Comparison of ENCODE assay signal across 19 cellular contexts in the genomic region with DNA sequence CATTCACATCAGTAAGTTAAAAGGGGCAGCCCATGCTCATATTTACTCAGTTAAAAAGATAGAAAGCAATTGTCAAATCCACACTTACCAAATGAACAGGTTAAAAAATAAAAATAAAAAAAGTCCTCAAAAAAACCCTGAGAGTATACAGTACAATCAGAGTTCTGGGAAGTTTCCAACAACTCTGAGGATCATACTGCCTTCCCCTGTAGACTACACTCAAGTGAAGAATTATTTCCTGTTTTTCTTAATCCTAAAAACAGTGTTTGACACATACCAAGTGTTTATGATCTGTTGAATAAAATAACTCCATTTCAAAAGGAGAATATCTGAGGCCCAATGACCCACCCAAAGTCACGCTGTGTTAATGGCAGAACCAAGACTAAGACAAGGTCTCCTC.
A peak's percentile ranks its signal among the peaks of the same experiment; 100 is the strongest.
DNase-seq lines count a peak whose midpoint lies in the region; ATAC-seq and TF ChIP-seq lines count a peak whose summit lies in the region.
"Had no signal": no experiment of that assay in that cellular context is flagged by ENCODE, and none has a peak within 500 bp of the region (broad histone marks: within the 10 kb centered on the region; RNA-seq: fewer than 3 reads in every experiment).

No MANE protein-coding gene starts in this region.

- H3K27me3 ChIP-seq in A673 (replicated peaks; ENCODE audit: insufficient read depth, low read depth, low read length, poor library complexity) (no peaks in the 10 kb centered on the region), uterus (no peaks in the 10 kb centered on the region), Caco-2 (replicated peaks; ENCODE audit: control insufficient read depth, insufficient read depth, low read length) (no peaks in the 10 kb centered on the region)
- no peaks in the 10 kb centered on the region for H3K27me3 ChIP-seq in CD4-positive, CD25-positive, alpha-beta regulatory T cell (ENCODE audit: control insufficient read depth, insufficient read depth, low read length)
- H3K27me3 ChIP-seq: BLaER1 had no signal

- H3K27ac Mint-ChIP-seq in CD4-positive, CD25-positive, alpha-beta regulatory T cell: peak overlapping the region in 2 of 3 donors; percentile 20 to 21
- peak overlapping the region; percentile 19 for H3K27ac Mint-ChIP-seq in neural crest cell (ENCODE audit: unreplicated experiment)
- H3K27ac Mint-ChIP-seq in nephron progenitor cell: no peak overlapping the region
- H3K27ac Mint-ChIP-seq in Caco-2 (ENCODE audit: unreplicated experiment): no peak overlapping the region
- H3K27ac Mint-ChIP-seq: B cell; CD4-positive, alpha-beta T cell; HFFc6 had no signal

- H3K4me1 ChIP-seq in A673 (ENCODE audit: insufficient read depth, low read length, poor library complexity, severe bottlenecking): peaks cover 7% of the 10 kb centered on the region
- H3K4me1 ChIP-seq in CD4-positive, CD25-positive, alpha-beta regulatory T cell (ENCODE audit: control insufficient read depth, insufficient read depth, low read length, poor library complexity, severe bottlenecking): no peaks in the 10 kb centered on the region
- no peaks in the 10 kb centered on the region for H3K4me1 ChIP-seq in uterus
- H3K4me1 ChIP-seq in Caco-2: no peaks in the 10 kb centered on the region
- H3K4me1 ChIP-seq: BLaER1, HAP-1 had no signal

- ATAC-seq in CD4-positive, CD25-positive, alpha-beta regulatory T cell (ENCODE audit: low read depth in 2 of 2): no peak

- no peaks in the 10 kb centered on the region for H3K9me3 Mint-ChIP-seq in CD4-positive, CD25-positive, alpha-beta regulatory T cell
- H3K9me3 Mint-ChIP-seq in neural crest cell (no peaks in the 10 kb centered on the region), nephron progenitor cell (no peaks in the 10 kb centered on the region), Caco-2 (ENCODE audit: unreplicated experiment) (no peaks in the 10 kb centered on the region)
- H3K9me3 Mint-ChIP-seq: CD4-positive, alpha-beta T cell; CD8-positive, alpha-beta memory T cell; HFFc6 had no signal

- no peak overlapping the region for H3K27ac ChIP-seq in A673 (ENCODE audit: low read depth, low read length, poor library complexity, severe bottlenecking)
- no peak overlapping the region for H3K27ac ChIP-seq in CD4-positive, CD25-positive, alpha-beta regulatory T cell (ENCODE audit: insufficient read depth, low read length, poor library complexity, severe bottlenecking)
- H3K27ac ChIP-seq in uterus: no peak overlapping the region
- H3K27ac ChIP-seq: BLaER1, C4-2B had no signal

- H3K4me3 ChIP-seq in A673 (ENCODE audit: low read depth, low read length, poor library complexity, severe bottlenecking) (no peak overlapping the region), uterus (no peak overlapping the region), Caco-2 (ENCODE audit: low read depth, low read length) (no peak overlapping the region)
- H3K4me3 ChIP-seq in CD4-positive, CD25-positive, alpha-beta regulatory T cell (ENCODE audit: low read depth, low read length): no peak overlapping the region
- H3K4me3 ChIP-seq: BLaER1, HAP-1 had no signal

- CTCF ChIA-PET in A673 (lab: Charles Lee): interaction anchor here (0.6 kb wide), 1 partner anchor 320 kb away, joined by 3 read pairs; no protein-coding TSS in a partner anchor
- CTCF ChIA-PET in Caco-2 (lab: Charles Lee): no interaction called here

- H3K4me3 Mint-ChIP-seq in CD4-positive, CD25-positive, alpha-beta regulatory T cell: no peak overlapping the region
- H3K4me3 Mint-ChIP-seq in neural crest cell: no peak overlapping the region
- no peak overlapping the region for H3K4me3 Mint-ChIP-seq in nephron progenitor cell
- H3K4me3 Mint-ChIP-seq in Caco-2 (ENCODE audit: unreplicated experiment): no peak overlapping the region
- H3K4me3 Mint-ChIP-seq: B cell; CD4-positive, alpha-beta T cell; CD8-positive, alpha-beta memory T cell; HFFc6 had no signal

- BruUV-seq in A673 (replicated peaks; lab: Mats Ljungman, UMichigan): no TSS peak
- BruUV-seq in Caco-2 (replicated peaks; lab: Mats Ljungman, UMichigan): no TSS peak

- H3K36me3 ChIP-seq in A673 (ENCODE audit: insufficient read depth, low read length, poor library complexity, severe bottlenecking) (peaks cover 23% of the 10 kb centered on the region), uterus (no peaks in the 10 kb centered on the region), Caco-2 (ENCODE audit: control insufficient read depth, insufficient read depth, low read length) (no peaks in the 10 kb centered on the region)
- H3K36me3 ChIP-seq in CD4-positive, CD25-positive, alpha-beta regulatory T cell (ENCODE audit: control insufficient read depth, insufficient read depth, low read length): peaks cover 35% of the 10 kb centered on the region

- intact Hi-C loops in A673 (cut with micrococcal nuclease; ENCODE audit: unreplicated experiment) (no loop called here), uterus (cut with DNase I; ENCODE audit: low total_unique reads) (no loop called here), Caco-2 (cut with micrococcal nuclease; ENCODE audit: unreplicated experiment) (no loop called here)

- POLR2A ChIA-PET in A673 (lab: Charles Lee; ENCODE audit: low non-redundant PET) (no interaction called here), Caco-2 (lab: Charles Lee) (no interaction called here)

- no peak for TF ChIP-seq POLR2A in uterus (IDR thresholded peaks at IDR 0.05)

- H3K36me3 Mint-ChIP-seq in CD4-positive, CD25-positive, alpha-beta regulatory T cell: peaks cover 26% of the 10 kb centered on the region
- H3K36me3 Mint-ChIP-seq in neural crest cell (ENCODE audit: low read depth) (peaks cover 5% of the 10 kb centered on the region), nephron progenitor cell (ENCODE audit: low read depth) (peaks cover 44% of the 10 kb centered on the region), Caco-2 (ENCODE audit: insufficient read depth, unreplicated experiment) (peaks cover 40% of the 10 kb centered on the region)

- peaks cover 0 to 5% (median 3%) of the 10 kb centered on the region in 4 donors for H3K4me1 Mint-ChIP-seq in CD4-positive, CD25-positive, alpha-beta regulatory T cell
- H3K4me1 Mint-ChIP-seq in neural crest cell: no peaks in the 10 kb centered on the region
- H3K4me1 Mint-ChIP-seq in nephron progenitor cell: no peaks in the 10 kb centered on the region
- H3K4me1 Mint-ChIP-seq in Caco-2 (ENCODE audit: low read depth, unreplicated experiment): no peaks in the 10 kb centered on the region
- H3K4me1 Mint-ChIP-seq: CD8-positive, alpha-beta memory T cell had no signal

- no peaks in the 10 kb centered on the region for H3K9me3 ChIP-seq in A673 (ENCODE audit: low read depth, low read length, poor library complexity, severe bottlenecking)
- no peaks in the 10 kb centered on the region for H3K9me3 ChIP-seq in CD4-positive, CD25-positive, alpha-beta regulatory T cell (ENCODE audit: control insufficient read depth in 2 of 2, low read length in 2 of 2)
- H3K9me3 ChIP-seq in uterus: no peaks in the 10 kb centered on the region
- no peaks in the 10 kb centered on the region for H3K9me3 ChIP-seq in Caco-2
- H3K9me3 ChIP-seq: BLaER1, HAP-1 had no signal

- DNase-seq in A673 (ENCODE audit: low spot score) (peak; percentile 41), dermis blood vessel endothelial cell (peak; percentile 17), neural crest cell (ENCODE audit: low read depth, low spot score) (no peak), uterus (no peak), nephron progenitor cell (no peak), Caco-2 (no peak)
- no peak for DNase-seq in CD4-positive, CD25-positive, alpha-beta regulatory T cell
- no peak for DNase-seq in activated CD4-positive, CD25-positive, alpha-beta regulatory T cell (lab: John Stamatoyannopoulos, UW)
- DNase-seq: Calu3; CD4-positive, alpha-beta T cell; CD8-positive, alpha-beta memory T cell; DMS153; DND-41; GOT3; HFFc6 had no signal

- H3K27me3 Mint-ChIP-seq in CD4-positive, CD25-positive, alpha-beta regulatory T cell: no peaks in the 10 kb centered on the region
- H3K27me3 Mint-ChIP-seq in neural crest cell (ENCODE audit: low read depth) (no peaks in the 10 kb centered on the region), nephron progenitor cell (ENCODE audit: low read depth, poor library complexity) (peaks cover 3% of the 10 kb centered on the region), Caco-2 (ENCODE audit: insufficient read depth, unreplicated experiment) (no peaks in the 10 kb centered on the region)
- H3K27me3 Mint-ChIP-seq: B cell; CD4-positive, alpha-beta T cell; CD8-positive, alpha-beta memory T cell had no signal

- TF ChIP-seq CTCF in A673 (conservative IDR thresholded peaks at IDR 0.05; ENCODE audit: low read depth, low read length): no peak
- no peak for TF ChIP-seq CTCF in neural crest cell (conservative IDR thresholded peaks at IDR 0.05)
- no peak for TF ChIP-seq CTCF in uterus (IDR thresholded peaks at IDR 0.05)
- no peak for TF ChIP-seq CTCF in nephron progenitor cell (IDR thresholded peaks at IDR 0.05)
- no peak for TF ChIP-seq CTCF in Caco-2 (IDR thresholded peaks at IDR 0.05; ENCODE audit: insufficient read depth in 1 of 2, low read depth in 1 of 2, low read length in 1 of 2, severe bottlenecking in 1 of 2, unreplicated experiment in 1 of 2)

Comparison
In these comparisons a context has a peak if more than half of its experiments do, and no peak if none do; other contexts are left out.
1. DNase-seq: peak in A673 (single experiment) and dermis blood vessel endothelial cell (single experiment); none in CD4-positive, CD25-positive, alpha-beta regulatory T cell (0 of 3), neural crest cell (single experiment), activated CD4-positive, CD25-positive, alpha-beta regulatory T cell (0 of 4), uterus (0 of 2), nephron progenitor cell (single experiment) and Caco-2 (0 of 2).
2. H3K27ac Mint-ChIP-seq: peak in CD4-positive, CD25-positive, alpha-beta regulatory T cell (2 of 3) and neural crest cell (single experiment); none in nephron progenitor cell (single experiment) and Caco-2 (single experiment).